1 cellular context compared by ENCODE assay signal in genomic region chr21:34887729-34888568, GRCh38.
TF ChIP-seq lines count a peak whose summit lies in the region.

No MANE protein-coding gene starts in this region.

TF ChIP-seq in HEK293, 187 proteins besides CTCF, POLR2A, EP300 and RAD21 (continued from another document):
- TF ChIP-seq, protein P1, sequence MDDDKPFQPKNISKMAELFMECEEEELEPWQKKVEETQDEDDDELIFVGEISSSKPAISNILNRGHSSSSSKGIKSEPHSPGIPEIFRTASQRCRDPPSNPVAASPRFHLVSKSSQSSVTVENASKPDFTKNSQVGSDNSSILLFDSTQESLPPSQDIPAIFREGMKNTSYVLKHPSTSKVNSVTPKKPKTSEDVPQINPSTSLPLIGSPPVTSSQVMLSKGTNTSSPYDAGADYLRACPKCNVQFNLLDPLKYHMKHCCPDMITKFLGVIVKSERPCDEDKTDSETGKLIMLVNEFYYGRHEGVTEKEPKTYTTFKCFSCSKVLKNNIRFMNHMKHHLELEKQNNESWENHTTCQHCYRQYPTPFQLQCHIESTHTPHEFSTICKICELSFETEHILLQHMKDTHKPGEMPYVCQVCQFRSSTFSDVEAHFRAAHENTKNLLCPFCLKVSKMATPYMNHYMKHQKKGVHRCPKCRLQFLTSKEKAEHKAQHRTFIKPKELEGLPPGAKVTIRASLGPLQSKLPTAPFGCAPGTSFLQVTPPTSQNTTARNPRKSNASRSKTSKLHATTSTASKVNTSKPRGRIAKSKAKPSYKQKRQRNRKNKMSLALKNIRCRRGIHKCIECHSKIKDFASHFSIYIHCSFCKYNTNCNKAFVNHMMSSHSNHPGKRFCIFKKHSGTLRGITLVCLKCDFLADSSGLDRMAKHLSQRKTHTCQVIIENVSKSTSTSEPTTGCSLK (tag by site-specific recombination; IDR thresholded peaks at IDR 0.05): no peak
- no peak for TF ChIP-seq GLI2 (tag by site-specific recombination; IDR thresholded peaks at IDR 0.05; ENCODE audit: borderline replicate concordance, low read depth)
